Comparison of ENCODE assay signal across 1 cellular context in the genomic region with DNA sequence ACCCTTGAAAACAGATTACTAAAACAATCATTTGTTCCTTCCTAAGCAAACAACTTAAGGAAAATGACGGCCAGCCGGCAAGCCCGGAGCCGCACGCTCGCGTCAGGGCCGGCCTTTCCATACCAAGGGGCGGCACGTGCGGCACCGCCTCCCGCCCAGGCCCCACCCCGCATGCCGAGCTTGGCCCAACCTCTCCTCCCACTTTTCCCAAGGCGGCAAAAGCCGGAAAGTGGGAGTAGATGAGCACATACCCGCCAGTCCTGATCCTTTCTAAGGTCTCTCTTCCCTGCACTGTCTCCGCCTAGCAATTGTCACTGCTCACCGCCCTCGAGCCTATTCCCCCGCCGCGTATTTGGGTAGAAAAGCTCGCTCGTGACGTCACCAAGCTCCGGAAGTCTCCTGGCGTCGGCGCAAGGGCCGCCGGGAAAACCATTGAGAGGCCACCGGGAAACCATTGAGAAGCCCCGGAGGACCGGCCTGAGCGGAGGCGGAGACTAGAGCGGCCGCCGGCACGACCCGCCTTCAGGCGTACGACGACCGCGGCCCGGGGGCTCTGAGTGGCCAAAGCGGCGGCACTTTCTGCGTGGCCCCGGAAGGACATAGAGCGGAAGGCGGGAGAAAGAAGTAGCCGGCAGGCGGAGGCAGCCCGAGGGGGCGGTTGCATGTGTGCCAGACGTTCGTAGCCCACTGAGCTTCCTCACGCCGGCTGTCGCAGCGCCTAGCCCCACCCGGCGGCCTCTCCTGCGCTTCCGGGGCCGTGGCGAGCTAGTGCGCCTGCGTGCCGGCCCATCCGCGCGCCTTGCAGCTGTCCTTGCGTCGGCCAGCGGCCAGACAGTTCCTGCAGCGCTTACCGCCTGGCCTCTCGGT.
TF ChIP-seq lines count a peak whose summit lies in the region.

A gene with protein sequence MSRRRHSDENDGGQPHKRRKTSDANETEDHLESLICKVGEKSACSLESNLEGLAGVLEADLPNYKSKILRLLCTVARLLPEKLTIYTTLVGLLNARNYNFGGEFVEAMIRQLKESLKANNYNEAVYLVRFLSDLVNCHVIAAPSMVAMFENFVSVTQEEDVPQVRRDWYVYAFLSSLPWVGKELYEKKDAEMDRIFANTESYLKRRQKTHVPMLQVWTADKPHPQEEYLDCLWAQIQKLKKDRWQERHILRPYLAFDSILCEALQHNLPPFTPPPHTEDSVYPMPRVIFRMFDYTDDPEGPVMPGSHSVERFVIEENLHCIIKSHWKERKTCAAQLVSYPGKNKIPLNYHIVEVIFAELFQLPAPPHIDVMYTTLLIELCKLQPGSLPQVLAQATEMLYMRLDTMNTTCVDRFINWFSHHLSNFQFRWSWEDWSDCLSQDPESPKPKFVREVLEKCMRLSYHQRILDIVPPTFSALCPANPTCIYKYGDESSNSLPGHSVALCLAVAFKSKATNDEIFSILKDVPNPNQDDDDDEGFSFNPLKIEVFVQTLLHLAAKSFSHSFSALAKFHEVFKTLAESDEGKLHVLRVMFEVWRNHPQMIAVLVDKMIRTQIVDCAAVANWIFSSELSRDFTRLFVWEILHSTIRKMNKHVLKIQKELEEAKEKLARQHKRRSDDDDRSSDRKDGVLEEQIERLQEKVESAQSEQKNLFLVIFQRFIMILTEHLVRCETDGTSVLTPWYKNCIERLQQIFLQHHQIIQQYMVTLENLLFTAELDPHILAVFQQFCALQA (plus strand): TSS at position 830 of the 867 bp plus-strand sequence. CDS start 61 bp downstream, outside the sequence.
A gene (minus strand): TSS at position 377 of the 867 bp plus-strand sequence. CDS start 5,806 bp downstream, outside the sequence.

TF ChIP-seq in GM12878, 131 proteins besides CTCF, POLR2A, EP300 and RAD21 (continued from another document and continues in another):
- TF ChIP-seq SMAD5 (IDR thresholded peaks at IDR 0.05; ENCODE audit: low read depth) (peak; percentile 71; the same call in 1 of the 2 replicates), HDGF (IDR thresholded peaks at IDR 0.05) (no peak; the same call in none of the 2 replicates), SIN3A (IDR thresholded peaks at IDR 0.05; ENCODE audit: low read depth, low read length) (peak; percentile 56; the same call in 1 of the 2 replicates), RB1 (IDR thresholded peaks at IDR 0.05; ENCODE audit: borderline replicate concordance) (peak; percentile 20; the same call in 1 of the 2 replicates), RELA (IDR thresholded peaks at IDR 0.05; ENCODE audit: borderline replicate concordance, partially characterized antibody) (peak; percentile 12), IKZF1 (conservative IDR thresholded peaks at IDR 0.05) (peak; percentile 96), MXI1 (IDR thresholded peaks at IDR 0.05; ENCODE audit: low read depth, low read length) (peak; percentile 90), SMARCA5 (IDR thresholded peaks at IDR 0.05) (peak; percentile 16; the same call in 1 of the 2 replicates), MYB (IDR thresholded peaks at IDR 0.05; ENCODE audit: borderline replicate concordance, low read depth, low read length) (0 out of 2 replicates have a peak, but pooled peaks have one; percentile 35), CBX5 (IDR thresholded peaks at IDR 0.05; ENCODE audit: low read depth) (no peak), CBX3 (IDR thresholded peaks at IDR 0.05; ENCODE audit: borderline replicate concordance, low read depth) (no peak), GATAD2B (conservative IDR thresholded peaks at IDR 0.05; ENCODE audit: low read depth) (peak; percentile 69; the same call in 1 of the 2 replicates), ZNF207 (IDR thresholded peaks at IDR 0.05; ENCODE audit: borderline replicate concordance) (peak; percentile 50; the same call in 1 of the 2 replicates), FOXK2 (IDR thresholded peaks at IDR 0.05) (no peak), SIX5 (IDR thresholded peaks at IDR 0.05; ENCODE audit: low read depth, low read length, severe bottlenecking) (peak; percentile 58), ZNF217 (IDR thresholded peaks at IDR 0.05) (no peak), KDM1A (IDR thresholded peaks at IDR 0.05; ENCODE audit: borderline replicate concordance) (no peak)
- TF ChIP-seq, protein P1, sequence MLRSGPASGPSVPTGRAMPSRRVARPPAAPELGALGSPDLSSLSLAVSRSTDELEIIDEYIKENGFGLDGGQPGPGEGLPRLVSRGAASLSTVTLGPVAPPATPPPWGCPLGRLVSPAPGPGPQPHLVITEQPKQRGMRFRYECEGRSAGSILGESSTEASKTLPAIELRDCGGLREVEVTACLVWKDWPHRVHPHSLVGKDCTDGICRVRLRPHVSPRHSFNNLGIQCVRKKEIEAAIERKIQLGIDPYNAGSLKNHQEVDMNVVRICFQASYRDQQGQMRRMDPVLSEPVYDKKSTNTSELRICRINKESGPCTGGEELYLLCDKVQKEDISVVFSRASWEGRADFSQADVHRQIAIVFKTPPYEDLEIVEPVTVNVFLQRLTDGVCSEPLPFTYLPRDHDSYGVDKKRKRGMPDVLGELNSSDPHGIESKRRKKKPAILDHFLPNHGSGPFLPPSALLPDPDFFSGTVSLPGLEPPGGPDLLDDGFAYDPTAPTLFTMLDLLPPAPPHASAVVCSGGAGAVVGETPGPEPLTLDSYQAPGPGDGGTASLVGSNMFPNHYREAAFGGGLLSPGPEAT (IDR thresholded peaks at IDR 0.05; ENCODE audit: low read depth) = peak; percentile 67; the same call in 1 of the 2 replicates
- TF ChIP-seq, protein P2, sequence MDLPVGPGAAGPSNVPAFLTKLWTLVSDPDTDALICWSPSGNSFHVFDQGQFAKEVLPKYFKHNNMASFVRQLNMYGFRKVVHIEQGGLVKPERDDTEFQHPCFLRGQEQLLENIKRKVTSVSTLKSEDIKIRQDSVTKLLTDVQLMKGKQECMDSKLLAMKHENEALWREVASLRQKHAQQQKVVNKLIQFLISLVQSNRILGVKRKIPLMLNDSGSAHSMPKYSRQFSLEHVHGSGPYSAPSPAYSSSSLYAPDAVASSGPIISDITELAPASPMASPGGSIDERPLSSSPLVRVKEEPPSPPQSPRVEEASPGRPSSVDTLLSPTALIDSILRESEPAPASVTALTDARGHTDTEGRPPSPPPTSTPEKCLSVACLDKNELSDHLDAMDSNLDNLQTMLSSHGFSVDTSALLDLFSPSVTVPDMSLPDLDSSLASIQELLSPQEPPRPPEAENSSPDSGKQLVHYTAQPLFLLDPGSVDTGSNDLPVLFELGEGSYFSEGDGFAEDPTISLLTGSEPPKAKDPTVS (IDR thresholded peaks at IDR 0.05; ENCODE audit: low read depth, low read length) = no peak
- TF ChIP-seq, protein P3, sequence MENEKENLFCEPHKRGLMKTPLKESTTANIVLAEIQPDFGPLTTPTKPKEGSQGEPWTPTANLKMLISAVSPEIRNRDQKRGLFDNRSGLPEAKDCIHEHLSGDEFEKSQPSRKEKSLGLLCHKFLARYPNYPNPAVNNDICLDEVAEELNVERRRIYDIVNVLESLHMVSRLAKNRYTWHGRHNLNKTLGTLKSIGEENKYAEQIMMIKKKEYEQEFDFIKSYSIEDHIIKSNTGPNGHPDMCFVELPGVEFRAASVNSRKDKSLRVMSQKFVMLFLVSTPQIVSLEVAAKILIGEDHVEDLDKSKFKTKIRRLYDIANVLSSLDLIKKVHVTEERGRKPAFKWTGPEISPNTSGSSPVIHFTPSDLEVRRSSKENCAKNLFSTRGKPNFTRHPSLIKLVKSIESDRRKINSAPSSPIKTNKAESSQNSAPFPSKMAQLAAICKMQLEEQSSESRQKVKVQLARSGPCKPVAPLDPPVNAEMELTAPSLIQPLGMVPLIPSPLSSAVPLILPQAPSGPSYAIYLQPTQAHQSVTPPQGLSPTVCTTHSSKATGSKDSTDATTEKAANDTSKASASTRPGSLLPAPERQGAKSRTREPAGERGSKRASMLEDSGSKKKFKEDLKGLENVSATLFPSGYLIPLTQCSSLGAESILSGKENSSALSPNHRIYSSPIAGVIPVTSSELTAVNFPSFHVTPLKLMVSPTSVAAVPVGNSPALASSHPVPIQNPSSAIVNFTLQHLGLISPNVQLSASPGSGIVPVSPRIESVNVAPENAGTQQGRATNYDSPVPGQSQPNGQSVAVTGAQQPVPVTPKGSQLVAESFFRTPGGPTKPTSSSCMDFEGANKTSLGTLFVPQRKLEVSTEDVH (IDR thresholded peaks at IDR 0.05; ENCODE audit: low read depth, partially characterized antibody) = peak; percentile 85
- TF ChIP-seq, protein P4, sequence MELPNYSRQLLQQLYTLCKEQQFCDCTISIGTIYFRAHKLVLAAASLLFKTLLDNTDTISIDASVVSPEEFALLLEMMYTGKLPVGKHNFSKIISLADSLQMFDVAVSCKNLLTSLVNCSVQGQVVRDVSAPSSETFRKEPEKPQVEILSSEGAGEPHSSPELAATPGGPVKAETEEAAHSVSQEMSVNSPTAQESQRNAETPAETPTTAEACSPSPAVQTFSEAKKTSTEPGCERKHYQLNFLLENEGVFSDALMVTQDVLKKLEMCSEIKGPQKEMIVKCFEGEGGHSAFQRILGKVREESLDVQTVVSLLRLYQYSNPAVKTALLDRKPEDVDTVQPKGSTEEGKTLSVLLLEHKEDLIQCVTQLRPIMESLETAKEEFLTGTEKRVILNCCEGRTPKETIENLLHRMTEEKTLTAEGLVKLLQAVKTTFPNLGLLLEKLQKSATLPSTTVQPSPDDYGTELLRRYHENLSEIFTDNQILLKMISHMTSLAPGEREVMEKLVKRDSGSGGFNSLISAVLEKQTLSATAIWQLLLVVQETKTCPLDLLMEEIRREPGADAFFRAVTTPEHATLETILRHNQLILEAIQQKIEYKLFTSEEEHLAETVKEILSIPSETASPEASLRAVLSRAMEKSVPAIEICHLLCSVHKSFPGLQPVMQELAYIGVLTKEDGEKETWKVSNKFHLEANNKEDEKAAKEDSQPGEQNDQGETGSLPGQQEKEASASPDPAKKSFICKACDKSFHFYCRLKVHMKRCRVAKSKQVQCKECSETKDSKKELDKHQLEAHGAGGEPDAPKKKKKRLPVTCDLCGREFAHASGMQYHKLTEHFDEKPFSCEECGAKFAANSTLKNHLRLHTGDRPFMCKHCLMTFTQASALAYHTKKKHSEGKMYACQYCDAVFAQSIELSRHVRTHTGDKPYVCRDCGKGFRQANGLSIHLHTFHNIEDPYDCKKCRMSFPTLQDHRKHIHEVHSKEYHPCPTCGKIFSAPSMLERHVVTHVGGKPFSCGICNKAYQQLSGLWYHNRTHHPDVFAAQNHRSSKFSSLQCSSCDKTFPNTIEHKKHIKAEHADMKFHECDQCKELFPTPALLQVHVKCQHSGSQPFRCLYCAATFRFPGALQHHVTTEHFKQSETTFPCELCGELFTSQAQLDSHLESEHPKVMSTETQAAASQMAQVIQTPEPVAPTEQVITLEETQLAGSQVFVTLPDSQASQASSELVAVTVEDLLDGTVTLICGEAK (IDR thresholded peaks at IDR 0.05; ENCODE audit: borderline replicate concordance) = peak; percentile 96
- TF ChIP-seq, protein P5, sequence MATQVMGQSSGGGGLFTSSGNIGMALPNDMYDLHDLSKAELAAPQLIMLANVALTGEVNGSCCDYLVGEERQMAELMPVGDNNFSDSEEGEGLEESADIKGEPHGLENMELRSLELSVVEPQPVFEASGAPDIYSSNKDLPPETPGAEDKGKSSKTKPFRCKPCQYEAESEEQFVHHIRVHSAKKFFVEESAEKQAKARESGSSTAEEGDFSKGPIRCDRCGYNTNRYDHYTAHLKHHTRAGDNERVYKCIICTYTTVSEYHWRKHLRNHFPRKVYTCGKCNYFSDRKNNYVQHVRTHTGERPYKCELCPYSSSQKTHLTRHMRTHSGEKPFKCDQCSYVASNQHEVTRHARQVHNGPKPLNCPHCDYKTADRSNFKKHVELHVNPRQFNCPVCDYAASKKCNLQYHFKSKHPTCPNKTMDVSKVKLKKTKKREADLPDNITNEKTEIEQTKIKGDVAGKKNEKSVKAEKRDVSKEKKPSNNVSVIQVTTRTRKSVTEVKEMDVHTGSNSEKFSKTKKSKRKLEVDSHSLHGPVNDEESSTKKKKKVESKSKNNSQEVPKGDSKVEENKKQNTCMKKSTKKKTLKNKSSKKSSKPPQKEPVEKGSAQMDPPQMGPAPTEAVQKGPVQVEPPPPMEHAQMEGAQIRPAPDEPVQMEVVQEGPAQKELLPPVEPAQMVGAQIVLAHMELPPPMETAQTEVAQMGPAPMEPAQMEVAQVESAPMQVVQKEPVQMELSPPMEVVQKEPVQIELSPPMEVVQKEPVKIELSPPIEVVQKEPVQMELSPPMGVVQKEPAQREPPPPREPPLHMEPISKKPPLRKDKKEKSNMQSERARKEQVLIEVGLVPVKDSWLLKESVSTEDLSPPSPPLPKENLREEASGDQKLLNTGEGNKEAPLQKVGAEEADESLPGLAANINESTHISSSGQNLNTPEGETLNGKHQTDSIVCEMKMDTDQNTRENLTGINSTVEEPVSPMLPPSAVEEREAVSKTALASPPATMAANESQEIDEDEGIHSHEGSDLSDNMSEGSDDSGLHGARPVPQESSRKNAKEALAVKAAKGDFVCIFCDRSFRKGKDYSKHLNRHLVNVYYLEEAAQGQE (IDR thresholded peaks at IDR 0.05; ENCODE audit: low read depth, low read length) = no peak; the same call in 1 of the 2 replicates
- TF ChIP-seq, protein P6, sequence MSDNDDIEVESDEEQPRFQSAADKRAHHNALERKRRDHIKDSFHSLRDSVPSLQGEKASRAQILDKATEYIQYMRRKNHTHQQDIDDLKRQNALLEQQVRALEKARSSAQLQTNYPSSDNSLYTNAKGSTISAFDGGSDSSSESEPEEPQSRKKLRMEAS (IDR thresholded peaks at IDR 0.05; ENCODE audit: low read depth, low read length) = peak; percentile 90
- TF ChIP-seq, protein P7, sequence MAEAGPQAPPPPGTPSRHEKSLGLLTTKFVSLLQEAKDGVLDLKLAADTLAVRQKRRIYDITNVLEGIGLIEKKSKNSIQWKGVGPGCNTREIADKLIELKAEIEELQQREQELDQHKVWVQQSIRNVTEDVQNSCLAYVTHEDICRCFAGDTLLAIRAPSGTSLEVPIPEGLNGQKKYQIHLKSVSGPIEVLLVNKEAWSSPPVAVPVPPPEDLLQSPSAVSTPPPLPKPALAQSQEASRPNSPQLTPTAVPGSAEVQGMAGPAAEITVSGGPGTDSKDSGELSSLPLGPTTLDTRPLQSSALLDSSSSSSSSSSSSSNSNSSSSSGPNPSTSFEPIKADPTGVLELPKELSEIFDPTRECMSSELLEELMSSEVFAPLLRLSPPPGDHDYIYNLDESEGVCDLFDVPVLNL (IDR thresholded peaks at IDR 0.05; ENCODE audit: low read depth, low read length) = peak; percentile 53; the same call in 1 of the 2 replicates
- TF ChIP-seq, protein P8, sequence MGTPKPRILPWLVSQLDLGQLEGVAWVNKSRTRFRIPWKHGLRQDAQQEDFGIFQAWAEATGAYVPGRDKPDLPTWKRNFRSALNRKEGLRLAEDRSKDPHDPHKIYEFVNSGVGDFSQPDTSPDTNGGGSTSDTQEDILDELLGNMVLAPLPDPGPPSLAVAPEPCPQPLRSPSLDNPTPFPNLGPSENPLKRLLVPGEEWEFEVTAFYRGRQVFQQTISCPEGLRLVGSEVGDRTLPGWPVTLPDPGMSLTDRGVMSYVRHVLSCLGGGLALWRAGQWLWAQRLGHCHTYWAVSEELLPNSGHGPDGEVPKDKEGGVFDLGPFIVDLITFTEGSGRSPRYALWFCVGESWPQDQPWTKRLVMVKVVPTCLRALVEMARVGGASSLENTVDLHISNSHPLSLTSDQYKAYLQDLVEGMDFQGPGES (IDR thresholded peaks at IDR 0.05) = 0 out of 2 replicates have a peak, but pooled peaks have one; percentile 27
- TF ChIP-seq, protein P9, sequence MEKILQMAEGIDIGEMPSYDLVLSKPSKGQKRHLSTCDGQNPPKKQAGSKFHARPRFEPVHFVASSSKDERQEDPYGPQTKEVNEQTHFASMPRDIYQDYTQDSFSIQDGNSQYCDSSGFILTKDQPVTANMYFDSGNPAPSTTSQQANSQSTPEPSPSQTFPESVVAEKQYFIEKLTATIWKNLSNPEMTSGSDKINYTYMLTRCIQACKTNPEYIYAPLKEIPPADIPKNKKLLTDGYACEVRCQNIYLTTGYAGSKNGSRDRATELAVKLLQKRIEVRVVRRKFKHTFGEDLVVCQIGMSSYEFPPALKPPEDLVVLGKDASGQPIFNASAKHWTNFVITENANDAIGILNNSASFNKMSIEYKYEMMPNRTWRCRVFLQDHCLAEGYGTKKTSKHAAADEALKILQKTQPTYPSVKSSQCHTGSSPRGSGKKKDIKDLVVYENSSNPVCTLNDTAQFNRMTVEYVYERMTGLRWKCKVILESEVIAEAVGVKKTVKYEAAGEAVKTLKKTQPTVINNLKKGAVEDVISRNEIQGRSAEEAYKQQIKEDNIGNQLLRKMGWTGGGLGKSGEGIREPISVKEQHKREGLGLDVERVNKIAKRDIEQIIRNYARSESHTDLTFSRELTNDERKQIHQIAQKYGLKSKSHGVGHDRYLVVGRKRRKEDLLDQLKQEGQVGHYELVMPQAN (conservative IDR thresholded peaks at IDR 0.05) = peak; percentile 90
